14 cellular contexts compared by ENCODE assay signal in genomic region chr17:56870163-56870651, GRCh38. TPM values are rescaled to one million over a fixed set of nuclear protein-coding genes. Genes with fewer than 3 reads are reported as not detected.
DNase-seq lines count a peak whose midpoint lies in the region; ATAC-seq and TF ChIP-seq lines count a peak whose summit lies in the region.
"Had no signal": no experiment of that assay in that cellular context is flagged by ENCODE, and none has a peak within 500 bp of the region (broad histone marks: within the 10 kb centered on the region; RNA-seq: fewer than 3 reads in every experiment).

No MANE protein-coding gene starts in this region.

- POLR2A ChIA-PET in activated CD4-positive, alpha-beta T cell treated with anti-CD3 and anti-CD28 coated beads for 36 hours (lab: Charles Lee) = interaction anchor here (0.6 to 0.8 kb wide), 3 partner anchors 25 to 262 kb away, joined by 3 read pairs; partner anchors contain the start of gene SCPEP1

- in situ Hi-C loops in HAP-1 (cut with MboI; ENCODE audit: low sequenced_read_pairs) = no loop called here

- H3K9me3 Mint-ChIP-seq in activated CD4-positive, alpha-beta T cell treated with anti-CD3 and anti-CD28 coated beads for 36 hours (ENCODE audit: low read depth) = no peaks in the 10 kb centered on the region
- no peaks in the 10 kb centered on the region for H3K9me3 Mint-ChIP-seq in memory B cell
- H3K9me3 Mint-ChIP-seq: brain had no signal

- intact Hi-C loops in activated CD4-positive, alpha-beta T cell treated with anti-CD3 and anti-CD28 coated beads for 36 hours (cut with DNase I, micrococcal nuclease) = loop anchor here in 1 of 2 experiments (1.0 kb wide), 2 partner anchors 36 to 49 kb away; partner anchors contain the start of gene DGKE

- peak; percentile 62 for DNase-seq in activated CD4-positive, alpha-beta T cell treated with anti-CD3 and anti-CD28 coated beads for 36 hours
- no peak for DNase-seq in activated CD4-positive, alpha-beta T cell treated with anti-CD3 and anti-CD28 coated beads, Interleukin-2, amount 50 U/mL, for 4 hours
- no peak for DNase-seq in memory B cell (ENCODE audit: low spot score in 2 of 2)
- DNase-seq in DMS53 treated with DMSO at 0.1 percent for 48 hours (lab: John Stamatoyannopoulos, UW; ENCODE audit: unreplicated experiment) = no peak
- DNase-seq in HAP-1 (ENCODE audit: low spot score in 2 of 2) = no peak
- DNase-seq: NCI-H1417, NCI-H524 treated with DMSO at 0.1 percent for 48 hours, nephron progenitor cell, RPMI8226 had no signal

- peak overlapping the region; percentile 90 for H3K27ac Mint-ChIP-seq in activated CD4-positive, alpha-beta T cell treated with anti-CD3 and anti-CD28 coated beads for 36 hours
- H3K27ac Mint-ChIP-seq in memory B cell = no peak overlapping the region
- H3K27ac Mint-ChIP-seq: brain, nephron progenitor cell had no signal

- no peaks in the 10 kb centered on the region for H3K27me3 ChIP-seq in HAP-1 (ENCODE audit: low read depth)

- H3K36me3 Mint-ChIP-seq in activated CD4-positive, alpha-beta T cell treated with anti-CD3 and anti-CD28 coated beads for 36 hours (ENCODE audit: low read depth) = no peaks in the 10 kb centered on the region
- peaks cover 4% of the 10 kb centered on the region for H3K36me3 Mint-ChIP-seq in memory B cell
- H3K36me3 Mint-ChIP-seq: brain had no signal

- H3K4me1 Mint-ChIP-seq in activated CD4-positive, alpha-beta T cell treated with anti-CD3 and anti-CD28 coated beads for 36 hours = peaks cover 16% of the 10 kb centered on the region
- H3K4me1 Mint-ChIP-seq in memory B cell = peaks cover 7% of the 10 kb centered on the region
- H3K4me1 Mint-ChIP-seq: brain had no signal

- no peak overlapping the region for H3K4me3 Mint-ChIP-seq in activated CD4-positive, alpha-beta T cell treated with anti-CD3 and anti-CD28 coated beads for 36 hours
- no peak overlapping the region for H3K4me3 Mint-ChIP-seq in memory B cell
- H3K4me3 Mint-ChIP-seq: brain, nephron progenitor cell had no signal

- H3K4me3 ChIP-seq in HAP-1 = no peak overlapping the region
- H3K4me3 ChIP-seq: thoracic aorta had no signal

- H3K9me3 ChIP-seq in HAP-1 = no peaks in the 10 kb centered on the region
- H3K9me3 ChIP-seq: thoracic aorta had no signal

- H3K4me1 ChIP-seq in HAP-1 = no peaks in the 10 kb centered on the region

- TF ChIP-seq POLR2A in GM19099 (IDR thresholded peaks at IDR 0.05; ENCODE audit: extremely low read depth, insufficient read length, low read depth) = peak; percentile 39

- no peaks in the 10 kb centered on the region; the same call in 1 of the 2 replicates for H3K36me3 ChIP-seq in HAP-1 (replicated peaks)
- H3K36me3 ChIP-seq: thoracic aorta had no signal

- peak; percentile 82 for ATAC-seq in activated CD4-positive, alpha-beta T cell treated with anti-CD3 and anti-CD28 coated beads for 36 hours
- ATAC-seq in HG03432 (IDR thresholded peaks at IDR 0.05; ENCODE audit: unreplicated experiment) (peak; percentile 75), memory B cell (ENCODE audit: low read depth) (peak; percentile 67), HG02970 (IDR thresholded peaks at IDR 0.05; ENCODE audit: low FRiP score, unreplicated experiment) (no peak)

- CTCF ChIA-PET in activated CD4-positive, alpha-beta T cell treated with anti-CD3 and anti-CD28 coated beads for 36 hours (lab: Charles Lee) = interaction anchor here (0.6 to 4.0 kb wide), 6 partner anchors 18 to 50 kb away, joined by 3 to 17 read pairs (median 3); no protein-coding TSS in a partner anchor

- H3K27me3 Mint-ChIP-seq in activated CD4-positive, alpha-beta T cell treated with anti-CD3 and anti-CD28 coated beads for 36 hours = peaks cover 1% of the 10 kb centered on the region
- H3K27me3 Mint-ChIP-seq in memory B cell = no peaks in the 10 kb centered on the region
- H3K27me3 Mint-ChIP-seq: brain had no signal

RNA-seq across cellular contexts. Expression of gene DGKE, which starts 36.3 kb away (rescaled TPM):
- total RNA-seq in activated CD4-positive, alpha-beta T cell treated with anti-CD3 and anti-CD28 coated beads for 36 hours = 10 to 100 TPM; 22.4 to 27.4 TPM

RNA-seq across cellular contexts. Expression of gene C17orf67, which starts 36.5 kb away (rescaled TPM):
- total RNA-seq in activated CD4-positive, alpha-beta T cell treated with anti-CD3 and anti-CD28 coated beads for 36 hours = 1 to 10 TPM; 4.0 to 5.0 TPM

RNA-seq across cellular contexts. Expression of gene TRIM25, which starts 43.6 kb away (rescaled TPM):
- total RNA-seq in activated CD4-positive, alpha-beta T cell treated with anti-CD3 and anti-CD28 coated beads for 36 hours = 100 to 1,000 TPM; 173 to 241 TPM
